ENCODE assay signal across 16 cellular contexts in genomic region chr17:2482218-2482617, GRCh38. TPM values are rescaled to one million over a fixed set of nuclear protein-coding genes. Genes with fewer than 3 reads are reported as not detected.
A peak's percentile ranks its signal among the peaks of the same experiment; 100 is the strongest.
DNase-seq lines count a peak whose midpoint lies in the region; ATAC-seq, FAIRE-seq and TF ChIP-seq lines count a peak whose summit lies in the region.
"Had no signal": no experiment of that assay in that cellular context is flagged by ENCODE, and none has a peak within 500 bp of the region (broad histone marks: within the 10 kb centered on the region; RNA-seq: fewer than 3 reads in every experiment).

No MANE protein-coding gene starts in this region.

- TF ChIP-seq CTCF in cardiac muscle cell (IDR thresholded peaks at IDR 0.05; ENCODE audit: low read depth, low read length): no peak

- peak overlapping the region; percentile 88 for H3K27ac Mint-ChIP-seq in central memory CD8-positive, alpha-beta T cell (ENCODE audit: low read depth)

- DNase-seq in cardiac muscle cell (ENCODE audit: low read depth in 1 of 2, low spot score in 1 of 2) (no peak), cardiac septum (ENCODE audit: low spot score) (no peak), NCI-H748 treated with DMSO at 0.1 percent for 48 hours (lab: John Stamatoyannopoulos, UW) (peak; percentile 41), HT-29 (ENCODE audit: low spot score) (no peak), urothelium cell line (ENCODE audit: low spot score) (no peak), NCI-H2107 treated with DMSO at 0.1 percent for 48 hours (lab: John Stamatoyannopoulos, UW; ENCODE audit: unreplicated experiment) (no peak)
- DNase-seq in central memory CD8-positive, alpha-beta T cell (ENCODE audit: low spot score in 2 of 2): no peak
- DNase-seq: activated CD4-positive, alpha-beta T cell treated with anti-CD3 and anti-CD28 coated beads, Interleukin-2, amount 50 U/mL, for 1 hour; C1 segment of cervical spinal cord; colonic mucosa; GDM1; NCI-H187; nucleus accumbens had no signal

- no peaks in the 10 kb centered on the region for H3K27me3 Mint-ChIP-seq in central memory CD8-positive, alpha-beta T cell

- H3K27me3 ChIP-seq in cardiac muscle cell: no peaks in the 10 kb centered on the region
- H3K27me3 ChIP-seq in thymus (ENCODE audit: control insufficient read depth, insufficient read depth): no peaks in the 10 kb centered on the region
- H3K27me3 ChIP-seq: colonic mucosa had no signal

- peak; percentile 70 for ATAC-seq in central memory CD8-positive, alpha-beta T cell (replicated peaks; ENCODE audit: extremely low read depth, poor library complexity, severe bottlenecking)

- WGBS in thymus: 52% methylated on average over 7 of the region's 7 CpGs

- H3K27ac ChIP-seq in cardiac muscle cell (peak overlapping the region; percentile 48), thymus (ENCODE audit: low read depth) (peak overlapping the region; percentile 50)
- H3K27ac ChIP-seq: colonic mucosa, KMS-11 had no signal

- H3K9me3 Mint-ChIP-seq in central memory CD8-positive, alpha-beta T cell: no peaks in the 10 kb centered on the region

- peaks cover 19% of the 10 kb centered on the region for H3K36me3 Mint-ChIP-seq in central memory CD8-positive, alpha-beta T cell (ENCODE audit: insufficient read depth)

- no peak for FAIRE-seq in urothelium cell line (lab: Jason Lieb, UNC)

- peaks cover 4% of the 10 kb centered on the region for H3K4me1 ChIP-seq in cardiac muscle cell (ENCODE audit: low read depth)
- peaks cover 6% of the 10 kb centered on the region for H3K4me1 ChIP-seq in thymus (ENCODE audit: control insufficient read depth, insufficient read depth, low read length)
- H3K4me1 ChIP-seq: colonic mucosa had no signal

- no peak overlapping the region for H3K4me3 ChIP-seq in cardiac muscle cell
- H3K4me3 ChIP-seq in thymus (ENCODE audit: low read length): no peak overlapping the region
- H3K4me3 ChIP-seq: colonic mucosa, lung had no signal

- H3K4me1 Mint-ChIP-seq in central memory CD8-positive, alpha-beta T cell: peaks cover 46% of the 10 kb centered on the region

- H3K9me3 ChIP-seq in cardiac muscle cell (ENCODE audit: low read depth) (no peaks in the 10 kb centered on the region), thymus (ENCODE audit: control insufficient read depth) (peaks cover 1% of the 10 kb centered on the region)
- H3K9me3 ChIP-seq: colonic mucosa had no signal

- H3K4me3 Mint-ChIP-seq in central memory CD8-positive, alpha-beta T cell: peak overlapping the region; percentile 50

- H3K36me3 ChIP-seq in cardiac muscle cell: peaks cover 4% of the 10 kb centered on the region
- H3K36me3 ChIP-seq in thymus (ENCODE audit: control insufficient read depth, insufficient read depth): peaks cover 9% of the 10 kb centered on the region
- H3K36me3 ChIP-seq: colonic mucosa had no signal

- intact Hi-C loops in cardiac septum (cut with DNase I): no loop called here

RNA-seq across cellular contexts. Expression of gene METTL16, which starts 29.5 kb away (rescaled TPM):
- total RNA-seq in cardiac muscle cell (17.4 and 23.9 TPM in 2 replicates), cardiac septum (25.8 TPM)
- polyA plus RNA-seq in cardiac muscle cell (19.3 and 22.2 TPM in 2 replicates), thymus (37.1 TPM)
- 9.4 and 10.2 TPM in 2 replicates for total RNA-seq in HT-29 (2014; rRNA removed; shearing (Covaris generic))
